In the genomic region with DNA sequence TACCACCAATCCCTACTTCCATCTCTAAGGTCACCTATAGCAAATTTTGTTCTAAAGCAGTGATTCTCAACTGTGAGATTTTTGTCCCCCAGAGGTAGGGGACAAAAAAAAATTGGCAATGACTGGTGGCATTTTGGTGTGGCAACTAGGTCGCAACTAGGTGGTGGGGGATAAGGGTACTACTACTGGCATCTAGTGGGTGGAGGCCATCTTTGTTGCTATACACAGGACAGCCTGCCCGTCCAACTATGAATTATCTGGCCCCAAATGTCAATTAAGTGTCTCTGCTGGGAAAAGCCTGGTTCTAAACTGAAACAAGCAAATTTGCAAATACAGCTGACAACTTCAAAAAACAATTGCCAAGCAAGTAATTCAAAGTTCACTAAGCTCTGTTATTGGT, we compare ENCODE assay signal across 8 cellular contexts. TPM values are rescaled to one million over a fixed set of nuclear protein-coding genes. Genes with fewer than 3 reads are reported as not detected.
DNase-seq lines count a peak whose midpoint lies in the region; ATAC-seq and TF ChIP-seq lines count a peak whose summit lies in the region.

No MANE protein-coding gene starts in this region.

- H3K9ac ChIP-seq in ES-I3 (ENCODE audit: low read depth, low read length) = peak overlapping the region; percentile 95; the same call in 1 of the 2 replicates
- H3K9ac ChIP-seq in PC-3 (ENCODE audit: low read length) = peak overlapping the region; percentile 89; the same call in 1 of the 2 replicates
- peak overlapping the region; percentile 4 for H3K9ac ChIP-seq in endocrine pancreas (ENCODE audit: control insufficient read depth, insufficient read depth, low read length)
- no peak overlapping the region for H3K9ac ChIP-seq in parathyroid adenoma

- H3K4me3 ChIP-seq in PC-3 (ENCODE audit: low read length) (peak overlapping the region; percentile 100), endocrine pancreas (ENCODE audit: control insufficient read depth, insufficient read depth, low read length) (peak overlapping the region; percentile 96), parathyroid adenoma (ENCODE audit: low read depth, low read length) (peak overlapping the region; percentile 95)

- H3K9me2 ChIP-seq in PC-3 (replicated peaks; ENCODE audit: low read length) = no peaks in the 10 kb centered on the region

- H3K27me3 ChIP-seq in PC-3 (ENCODE audit: low read length) = no peaks in the 10 kb centered on the region
- H3K27me3 ChIP-seq in endocrine pancreas (ENCODE audit: control insufficient read depth, insufficient read depth, low read length) = no peaks in the 10 kb centered on the region
- H3K27me3 ChIP-seq in parathyroid adenoma (ENCODE audit: control insufficient read depth, insufficient read depth, low read length) = no peaks in the 10 kb centered on the region

- POLR2A ChIA-PET in PC-3 (lab: Charles Lee; ENCODE audit: unreplicated experiment) = no interaction called here

- H3K36me3 ChIP-seq in ES-I3 (ENCODE audit: insufficient read depth, low read length) (no peaks in the 10 kb centered on the region), PC-3 (ENCODE audit: low read depth, low read length) (no peaks in the 10 kb centered on the region; the same call in 1 of the 2 replicates), endocrine pancreas (ENCODE audit: control insufficient read depth, insufficient read depth, low read length) (no peaks in the 10 kb centered on the region), parathyroid adenoma (ENCODE audit: control insufficient read depth, insufficient read depth, low read length) (no peaks in the 10 kb centered on the region)

- ATAC-seq in PC-3 (no peak), GM18517 (IDR thresholded peaks at IDR 0.05; ENCODE audit: unreplicated experiment) (no peak), GM21717 (IDR thresholded peaks at IDR 0.05; ENCODE audit: unreplicated experiment) (no peak)

- peaks cover 4% of the 10 kb centered on the region; the same call in 1 of the 2 replicates for H3K4me1 ChIP-seq in ES-I3 (ENCODE audit: insufficient read depth, low read length)
- H3K4me1 ChIP-seq in PC-3 (ENCODE audit: insufficient read depth, low read length) = peaks cover 20% of the 10 kb centered on the region
- H3K4me1 ChIP-seq in endocrine pancreas (ENCODE audit: control insufficient read depth, insufficient read depth, low read length) = peaks cover 14% of the 10 kb centered on the region
- no peaks in the 10 kb centered on the region for H3K4me1 ChIP-seq in parathyroid adenoma

- H3F3A ChIP-seq in PC-3 (ENCODE audit: low read length, unreplicated experiment) = no peaks in the 10 kb centered on the region

- H2AFZ ChIP-seq in PC-3 (ENCODE audit: low read length) (peak overlapping the region; percentile 99; the same call in 1 of the 2 replicates), parathyroid adenoma (no peak overlapping the region)

- H3K9me3 ChIP-seq in ES-I3 (ENCODE audit: control insufficient read depth, insufficient read depth, low read length) (no peaks in the 10 kb centered on the region), PC-3 (ENCODE audit: low read length) (no peaks in the 10 kb centered on the region), endocrine pancreas (ENCODE audit: control insufficient read depth, low read length) (no peaks in the 10 kb centered on the region), parathyroid adenoma (ENCODE audit: control insufficient read depth, low read length) (no peaks in the 10 kb centered on the region)

- TF ChIP-seq CTCF in PC-3 (conservative IDR thresholded peaks at IDR 0.05; ENCODE audit: low read depth, low read length) = no peak; the same call in 1 of the 2 replicates
- TF ChIP-seq CTCF in parathyroid adenoma (IDR thresholded peaks at IDR 0.05) = no peak

- H3K79me2 ChIP-seq in PC-3 (ENCODE audit: low read length) (peaks cover 20% of the 10 kb centered on the region), parathyroid adenoma (no peaks in the 10 kb centered on the region)

- intact Hi-C loops in PC-3 (cut with micrococcal nuclease) = loop anchor here (2.0 to 10.0 kb wide), 7 partner anchors 35 to 497 kb away; partner anchors contain the start of genes FAN1 and KLF13

- CTCF ChIA-PET in PC-3 (lab: Charles Lee) = no interaction called here

- H3K4me2 ChIP-seq in PC-3 (ENCODE audit: low read length) = peak overlapping the region; percentile 95
- H3K4me2 ChIP-seq in parathyroid adenoma (ENCODE audit: low read length) = peak overlapping the region; percentile 71

- no TSS peak for BruUV-seq in PC-3 (replicated peaks; lab: Mats Ljungman, UMichigan)

- H3K27ac ChIP-seq in PC-3 (ENCODE audit: low read length) = no peak overlapping the region
- H3K27ac ChIP-seq in parathyroid adenoma = no peak overlapping the region

- no peaks in the 10 kb centered on the region for H4K20me1 ChIP-seq in PC-3 (ENCODE audit: low read length)

- no peak for DNase-seq in PC-3
- no peak for DNase-seq in putamen (ENCODE audit: low spot score)
- no peak for DNase-seq in NCI-H1105 treated with DMSO at 0.1 percent for 48 hours (lab: John Stamatoyannopoulos, UW)

RNA-seq across cellular contexts. Expression of gene MTMR10, which starts 1.4 kb away (rescaled TPM):
- total RNA-seq in PC-3 (2014; rRNA removed) = 7.6 and 9.7 TPM in 2 replicates
